Comparison of ENCODE assay signal across 8 cellular contexts in genomic region chr19:18322759-18323460, GRCh38.
DNase-seq lines count a peak whose midpoint lies in the region; ATAC-seq lines count a peak whose summit lies in the region.

Gene LSM4, minus strand, starts transcription at chr19:18323076. Its CDS starts 56 bp downstream, at chr19:18323020.

- H4K20me1 ChIP-seq in BLaER1 treated with 17β-estradiol and CSF1 and Interleukin-3, amounts not matched to agents 10 nM and 100 nM: no peaks in the 10 kb centered on the region

- H3K9ac ChIP-seq in BLaER1 treated with 17β-estradiol and CSF1 and Interleukin-3, amounts not matched to agents 10 nM and 100 nM: peak within 1 kb of the TSS; percentile 82 to 98 (median 92)

- peak within 1 kb of the TSS; percentile 68 to 91 (median 84) for H3K4me3 ChIP-seq in BLaER1 treated with 17β-estradiol and CSF1 and Interleukin-3, amounts not matched to agents 10 nM and 100 nM

- peaks cover 0 to 19% (median 6%) of the 10 kb centered on the region in 11 experiments; a peak in 6 of 22 replicates for H3K36me3 ChIP-seq in BLaER1 treated with 17β-estradiol and CSF1 and Interleukin-3, amounts not matched to agents 10 nM and 100 nM

- peak within 1 kb of the TSS; percentile 88 to 100 (median 97) for H3K4me2 ChIP-seq in BLaER1 treated with 17β-estradiol and CSF1 and Interleukin-3, amounts not matched to agents 10 nM and 100 nM

- peak; percentile 86 for ATAC-seq in HG03460 (IDR thresholded peaks at IDR 0.05; ENCODE audit: unreplicated experiment)

- no peaks in the 10 kb centered on the region for H3K27me3 ChIP-seq in BLaER1 treated with 17β-estradiol and CSF1 and Interleukin-3, amounts not matched to agents 10 nM and 100 nM

- H3K27ac ChIP-seq in BLaER1 treated with 17β-estradiol and CSF1 and Interleukin-3, amounts not matched to agents 10 nM and 100 nM: peak within 1 kb of the TSS; percentile 62 to 99 (median 96); a peak in 21 of 22 replicates
- peak within 1 kb of the TSS; percentile 97 for H3K27ac ChIP-seq in cingulate gyrus (ENCODE audit: low read depth, low read length)

- H3K9me3 ChIP-seq in BLaER1 treated with 17β-estradiol and CSF1 and Interleukin-3, amounts not matched to agents 10 nM and 100 nM (replicated peaks in 1 of 11): no peaks in the 10 kb centered on the region

- peaks cover 50 to 60% (median 58%) of the 10 kb centered on the region in 10 experiments for H3K4me1 ChIP-seq in BLaER1 treated with 17β-estradiol and CSF1 and Interleukin-3, amounts not matched to agents 10 nM and 100 nM

- DNase-seq in GM19240 (ENCODE audit: insufficient read length, low spot score) (peak; percentile 97), NCI-H524 treated with DMSO at 0.1 percent for 48 hours (lab: John Stamatoyannopoulos, UW) (peak; percentile 96), kidney tubule cell (ENCODE audit: low spot score) (peak; percentile 99)
- DNase-seq in activated CD4-positive, alpha-beta T cell treated with anti-CD3 and anti-CD28 coated beads for 4 hours: peak; percentile 99
- DNase-seq in stimulated activated CD4-positive, alpha-beta T cell treated with anti-CD3 and anti-CD28 coated beads, Interleukin-1b, Interleukin-23, amount 100 ng/mL, for 24 hours (ENCODE audit: low read depth in 4 of 4, low spot score in 1 of 4): peak; percentile 97 to 99 (median 98)

Comparison
In these comparisons a context has a peak if more than half of its experiments do, and no peak if none do; other contexts are left out.
1. Peak in every context shown above with its lines: DNase-seq, ATAC-seq, H3K4me3 ChIP-seq and H3K27ac ChIP-seq.